Comparison of ENCODE assay signal across 35 cellular contexts in genomic region chr11:95490625-95491024, GRCh38.
"Had no signal": no experiment of that assay in that cellular context is flagged by ENCODE, and none has a peak within 500 bp of the region (broad histone marks: within the 10 kb centered on the region; RNA-seq: fewer than 3 reads in every experiment).

No MANE protein-coding gene starts in this region.

- H3K4me3 ChIP-seq: MG63 had no signal

- DNase-seq: Karpas-422, Kasumi-1, KG1, MG63, MM.1S, MV-4-11, NCI-H1048, NCI-H1092, NCI-H1092 treated with DMSO at 0.1 percent for 48 hours, NCI-H1105, NCI-H1105 treated with DMSO at 0.1 percent for 48 hours, NCI-H1417, NCI-H1417 treated with DMSO at 0.1 percent for 48 hours, NCI-H1436, NCI-H1436 treated with DMSO at 0.1 percent for 48 hours, NCI-H146, NCI-H1694, NCI-H1694 treated with DMSO at 0.1 percent for 48 hours, NCI-H187, NCI-H187 treated with DMSO at 0.1 percent for 48 hours, NCI-H1930, NCI-H2029, NCI-H2029 treated with DMSO at 0.1 percent for 48 hours, NCI-H2081, NCI-H2081 treated with DMSO at 0.1 percent for 48 hours, NCI-H2107, NCI-H2171, NCI-H2171 treated with DMSO at 0.1 percent for 48 hours, NCI-H2227 treated with DMSO at 0.1 percent for 48 hours, NCI-H345, NCI-H446, NCI-H446 treated with DMSO at 0.1 percent for 48 hours, NCI-H510A, NCI-H510A treated with DMSO at 0.1 percent for 48 hours had no signal

- H3K36me3 ChIP-seq: MG63 had no signal

- H3K27ac ChIP-seq: KMS-11 had no signal

- H3K9ac ChIP-seq: KMS-11 had no signal

- H3K4me2 ChIP-seq: KMS-11 had no signal

- H3K27me3 ChIP-seq: MG63 had no signal
